In the genomic region with DNA sequence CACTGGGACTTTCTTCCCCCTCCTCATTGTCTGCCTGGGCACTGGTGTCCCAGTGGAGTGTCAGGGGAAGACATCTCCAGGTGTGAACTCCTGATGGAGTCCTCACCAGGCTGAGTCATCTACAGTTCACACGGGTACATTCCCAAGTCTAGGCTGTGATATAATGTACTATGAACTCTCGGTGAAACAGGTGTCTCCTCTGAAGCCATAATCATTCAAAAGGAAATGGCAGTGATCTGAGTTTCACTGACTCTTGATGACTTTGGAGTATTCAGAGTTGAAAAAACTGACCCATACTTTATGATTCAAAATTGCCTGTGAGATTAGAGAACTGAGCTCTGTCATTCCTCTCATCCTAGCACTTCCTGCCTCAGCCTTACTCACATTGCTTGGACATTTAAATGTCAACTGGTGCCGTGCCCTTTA, we compare ENCODE assay signal across 8 cellular contexts. TPM values are rescaled to one million over a fixed set of nuclear protein-coding genes. Genes with fewer than 3 reads are reported as not detected.
DNase-seq lines count a peak whose midpoint lies in the region; ATAC-seq and TF ChIP-seq lines count a peak whose summit lies in the region.

No MANE protein-coding gene starts in this region.

- no peaks in the 10 kb centered on the region for H3K27me3 ChIP-seq in CD8-positive, alpha-beta T cell (ENCODE audit: insufficient read depth, low read length)
- no peaks in the 10 kb centered on the region for H3K27me3 ChIP-seq in colonic mucosa

- peaks cover 12% of the 10 kb centered on the region for H3K4me1 ChIP-seq in CD8-positive, alpha-beta T cell (ENCODE audit: insufficient read depth, low read length)
- H3K4me1 ChIP-seq in colonic mucosa = peaks cover 3% of the 10 kb centered on the region

- no peaks in the 10 kb centered on the region for H3K9me3 ChIP-seq in CD8-positive, alpha-beta T cell (ENCODE audit: low read length)
- no peaks in the 10 kb centered on the region for H3K9me3 ChIP-seq in colonic mucosa

- no peaks in the 10 kb centered on the region for H3K9me3 Mint-ChIP-seq in CD8-positive, alpha-beta T cell

- peak overlapping the region; percentile 32 for H3K4me3 Mint-ChIP-seq in CD8-positive, alpha-beta T cell

- H3K36me3 ChIP-seq in CD8-positive, alpha-beta T cell (ENCODE audit: insufficient read depth, low read length) = no peaks in the 10 kb centered on the region
- H3K36me3 ChIP-seq in colonic mucosa = no peaks in the 10 kb centered on the region

- no peak overlapping the region for H3K27ac ChIP-seq in CD8-positive, alpha-beta T cell (ENCODE audit: low read depth, low read length)
- H3K27ac ChIP-seq in colonic mucosa = peak overlapping the region; percentile 34

- DNase-seq in CD8-positive, alpha-beta T cell = no peak
- DNase-seq in colonic mucosa = peak; percentile 33
- no peak for DNase-seq in GM19240 (ENCODE audit: insufficient read length, low spot score)
- no peak for DNase-seq in NCI-H1417 treated with DMSO at 0.1 percent for 48 hours (lab: John Stamatoyannopoulos, UW)
- DNase-seq in NCI-H1105 treated with DMSO at 0.1 percent for 48 hours (lab: John Stamatoyannopoulos, UW) = no peak

- peaks cover 18% of the 10 kb centered on the region for H3K27me3 Mint-ChIP-seq in CD8-positive, alpha-beta T cell (ENCODE audit: low read depth)

- H3K9ac ChIP-seq in colonic mucosa (ENCODE audit: low read depth in 2 of 2, low read length in 2 of 2) = no peak overlapping the region

- no peaks in the 10 kb centered on the region for H3K36me3 Mint-ChIP-seq in CD8-positive, alpha-beta T cell

- no peak for TF ChIP-seq CTCF in CD8-positive, alpha-beta T cell (IDR thresholded peaks at IDR 0.05)
- no peak for TF ChIP-seq CTCF in colonic mucosa (IDR thresholded peaks at IDR 0.05)

- POLR2A ChIA-PET in CD8-positive, alpha-beta T cell (lab: Charles Lee) = no interaction called here

- CTCF ChIA-PET in CD8-positive, alpha-beta T cell (lab: Charles Lee) = no interaction called here

- intact Hi-C loops in CD8-positive, alpha-beta T cell (cut with DNase I, micrococcal nuclease) = no loop called here
- intact Hi-C loops in colonic mucosa (cut with DNase I) = no loop called here

- H3K27ac Mint-ChIP-seq in CD8-positive, alpha-beta T cell = no peak overlapping the region

- no peak overlapping the region for H3K4me3 ChIP-seq in CD8-positive, alpha-beta T cell (ENCODE audit: low read depth, low read length)
- H3K4me3 ChIP-seq in colonic mucosa = no peak overlapping the region

- no peak for ATAC-seq in CD8-positive, alpha-beta T cell
- peak; percentile 14 for ATAC-seq in GM19468 (IDR thresholded peaks at IDR 0.05; ENCODE audit: extremely low read depth, unreplicated experiment)
- ATAC-seq in HG03439 (IDR thresholded peaks at IDR 0.05; ENCODE audit: unreplicated experiment) = peak; percentile 16
- no peak for ATAC-seq in HG03469 (IDR thresholded peaks at IDR 0.05; ENCODE audit: unreplicated experiment)

- H3K4me1 Mint-ChIP-seq in CD8-positive, alpha-beta T cell (ENCODE audit: low read depth) = peaks cover 14% of the 10 kb centered on the region

RNA-seq across cellular contexts. Expression of a gene that starts 9.1 kb away (rescaled TPM):
- not detected for total RNA-seq in CD8-positive, alpha-beta T cell
- 10 to 100 TPM; 25.3 to 27.7 TPM for total RNA-seq in colonic mucosa

Comparison
In these comparisons a context has a peak if more than half of its experiments do, and no peak if none do; other contexts are left out.
1. ATAC-seq: peak in GM19468 (single experiment) and HG03439 (single experiment); none in CD8-positive, alpha-beta T cell (single experiment) and HG03469 (single experiment).
2. RNA of a gene that starts 9.1 kb away (total RNA-seq): 25.3 to 27.7 TPM in colonic mucosa; not detected in CD8-positive, alpha-beta T cell; every median in the first group is over 10 times any median in the second.